Comparison of ENCODE assay signal across 24 cellular contexts in the genomic region with DNA sequence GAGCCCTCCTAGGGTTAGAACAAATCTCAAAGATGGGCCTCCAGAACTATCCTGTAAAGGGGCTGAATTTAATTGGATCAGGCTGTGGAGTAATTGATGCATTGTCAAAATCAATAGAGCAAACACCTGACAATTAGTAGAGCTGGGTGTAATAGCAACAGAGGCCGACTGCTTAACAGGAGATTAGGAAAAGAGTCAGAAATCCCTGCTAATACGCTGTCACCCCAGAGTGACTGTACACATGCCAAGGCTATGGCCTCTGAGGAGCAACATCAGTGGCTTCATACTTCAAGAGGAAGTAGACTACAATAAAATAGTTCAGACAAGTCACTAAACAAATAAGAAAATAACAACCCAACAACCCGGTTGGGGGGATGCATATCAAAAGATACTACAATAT. TPM values are rescaled to one million over a fixed set of nuclear protein-coding genes. Genes with fewer than 3 reads are reported as not detected.
DNase-seq lines count a peak whose midpoint lies in the region.
"Had no signal": no experiment of that assay in that cellular context is flagged by ENCODE, and none has a peak within 500 bp of the region (broad histone marks: within the 10 kb centered on the region; RNA-seq: fewer than 3 reads in every experiment).

No MANE protein-coding gene starts in this region.

- H3K27me3 ChIP-seq in mesendoderm (ENCODE audit: insufficient read depth, low read length, poor library complexity) (no peaks in the 10 kb centered on the region), Karpas-422 (ENCODE audit: low read length) (no peaks in the 10 kb centered on the region), neuronal stem cell (ENCODE audit: control insufficient read depth in 3 of 3, insufficient read depth in 3 of 3, low read depth in 1 of 3, low read length in 3 of 3) (no peaks in the 10 kb centered on the region)
- H3K27me3 ChIP-seq: BLaER1, SJSA1 had no signal

- no peak overlapping the region for H3K14ac ChIP-seq in neuronal stem cell (ENCODE audit: low read length)

- H3K4me3 ChIP-seq in mesendoderm (ENCODE audit: low read length) (no peak overlapping the region), Karpas-422 (ENCODE audit: low read length) (no peak overlapping the region), neuronal stem cell (ENCODE audit: low read length in 2 of 2) (no peak overlapping the region)
- H3K4me3 ChIP-seq: BLaER1, SJSA1 had no signal

- no peak overlapping the region for H3K56ac ChIP-seq in mesendoderm (ENCODE audit: low read length)

- H3K9ac ChIP-seq in mesendoderm (ENCODE audit: low read length) (no peak overlapping the region), Karpas-422 (ENCODE audit: low read length) (no peak overlapping the region), neuronal stem cell (ENCODE audit: low read depth, low read length, poor library complexity) (no peak overlapping the region)
- H3K9ac ChIP-seq: BLaER1 had no signal

- H2AFZ ChIP-seq in Karpas-422 (ENCODE audit: low read length) (no peak overlapping the region), neuronal stem cell (ENCODE audit: low read length) (no peak overlapping the region)

- no peak overlapping the region for H4K91ac ChIP-seq in neuronal stem cell (ENCODE audit: low read depth, low read length, poor library complexity)

- no peak overlapping the region for H3K4ac ChIP-seq in mesendoderm (ENCODE audit: low read depth, low read length)
- no peak overlapping the region for H3K4ac ChIP-seq in neuronal stem cell (ENCODE audit: low read length)

- H3K23ac ChIP-seq in mesendoderm (ENCODE audit: low read length) = no peak overlapping the region
- no peak overlapping the region for H3K23ac ChIP-seq in neuronal stem cell (ENCODE audit: low read depth, low read length, poor library complexity)

- no peak overlapping the region for H2BK15ac ChIP-seq in mesendoderm (replicated peaks; ENCODE audit: low read depth)
- H2BK15ac ChIP-seq in neuronal stem cell (ENCODE audit: low read length) = no peak overlapping the region

- H2AK5ac ChIP-seq in mesendoderm (ENCODE audit: low read length) = no peak overlapping the region
- no peak overlapping the region for H2AK5ac ChIP-seq in neuronal stem cell (ENCODE audit: low read depth, low read length)

- H3K79me2 ChIP-seq in mesendoderm (ENCODE audit: control insufficient read depth, insufficient read depth, low read length) (no peaks in the 10 kb centered on the region), Karpas-422 (ENCODE audit: low read length) (no peaks in the 10 kb centered on the region)

- H3K36me3 ChIP-seq in mesendoderm (ENCODE audit: control insufficient read depth, insufficient read depth, low read length) (no peaks in the 10 kb centered on the region), Karpas-422 (ENCODE audit: insufficient read depth, low read length) (no peaks in the 10 kb centered on the region), neuronal stem cell (replicated peaks in 1 of 2; ENCODE audit: control insufficient read depth in 2 of 2, insufficient read depth in 2 of 2, low read length in 2 of 2) (no peaks in the 10 kb centered on the region)

- DNase-seq in D341Med (ENCODE audit: low spot score) (peak; percentile 60), NCI-H146 treated with DMSO at 0.1 percent for 48 hours (lab: John Stamatoyannopoulos, UW; ENCODE audit: unreplicated experiment) (peak; percentile 25), dermis blood vessel endothelial cell (peak; percentile 35), mesendoderm (no peak), Karpas-422 (no peak), COLO829 (ENCODE audit: low spot score) (no peak), neuronal stem cell (ENCODE audit: low spot score) (no peak), glomerular visceral epithelial cell (ENCODE audit: extremely low spot score) (no peak)
- DNase-seq: CD4-positive, CD25-positive, alpha-beta regulatory T cell; DMS 273 treated with DMSO at 0.1 percent for 48 hours; DND-41; NCI-H1092 treated with DMSO at 0.1 percent for 48 hours; NCI-H1436; NCI-H1930; NCI-H2107; NCI-H446; NCI-H524 treated with DMSO at 0.1 percent for 48 hours; NCI-H774; Right ventricle myocardium superior; RPMI8226 had no signal

- H4K8ac ChIP-seq in mesendoderm (ENCODE audit: low read depth, low read length) (peak overlapping the region; percentile 56), neuronal stem cell (ENCODE audit: low read depth, low read length) (no peak overlapping the region)

- H3K27ac ChIP-seq in mesendoderm (ENCODE audit: low read depth, low read length) = no peak overlapping the region
- H3K27ac ChIP-seq in Karpas-422 (ENCODE audit: low read length) = no peak overlapping the region
- H3K27ac ChIP-seq in neuronal stem cell (replicated peaks; ENCODE audit: low read length) = no peak overlapping the region
- H3K27ac ChIP-seq: BLaER1 had no signal

- H3K9me2 ChIP-seq in Karpas-422 (replicated peaks; ENCODE audit: insufficient read depth, low read length) = no peaks in the 10 kb centered on the region

- H3K9me3 ChIP-seq in Karpas-422 (ENCODE audit: low read length) = no peaks in the 10 kb centered on the region
- H3K9me3 ChIP-seq in neuronal stem cell (replicated peaks in 1 of 2; ENCODE audit: control insufficient read depth in 2 of 2, insufficient read depth in 1 of 2, low read depth in 1 of 2, low read length in 2 of 2) = no peaks in the 10 kb centered on the region
- H3K9me3 ChIP-seq: BLaER1, SJSA1 had no signal

- no peak overlapping the region for H4K5ac ChIP-seq in mesendoderm (ENCODE audit: low read length)

- H3K79me1 ChIP-seq in mesendoderm (ENCODE audit: low read length) (no peaks in the 10 kb centered on the region), neuronal stem cell (ENCODE audit: low read depth, low read length) (no peaks in the 10 kb centered on the region)

- H3K4me1 ChIP-seq in mesendoderm (ENCODE audit: control insufficient read depth, low read depth, low read length) (no peaks in the 10 kb centered on the region), Karpas-422 (ENCODE audit: low read length) (no peaks in the 10 kb centered on the region), neuronal stem cell (ENCODE audit: control insufficient read depth in 2 of 2, insufficient read depth in 1 of 2, low read depth in 1 of 2, low read length in 2 of 2) (no peaks in the 10 kb centered on the region)
- H3K4me1 ChIP-seq: BLaER1 had no signal

- WGBS in mesendoderm (ENCODE audit: extremely low coverage, insufficient coverage, low lambda C conversion rate) = no CpG with 5 or more reads among the region's 3 CpGs
- WGBS in neuronal stem cell (ENCODE audit: extremely low coverage in 2 of 2, insufficient read length in 2 of 2, insufficient replicate concordance in 1 of 2), 2 donors = no CpG with 5 or more reads among the region's 3 CpGs

- H2BK5ac ChIP-seq in mesendoderm (ENCODE audit: low read length) (no peak overlapping the region), neuronal stem cell (ENCODE audit: low read length) (no peak overlapping the region)

- no peaks in the 10 kb centered on the region for H4K20me1 ChIP-seq in Karpas-422 (ENCODE audit: insufficient read depth, low read depth, low read length)
- H4K20me1 ChIP-seq: BLaER1 had no signal

- no peak overlapping the region for H2BK12ac ChIP-seq in neuronal stem cell (ENCODE audit: low read length)

- H3K4me2 ChIP-seq in mesendoderm (ENCODE audit: low read length) (no peak overlapping the region), Karpas-422 (ENCODE audit: low read depth, low read length, poor library complexity, severe bottlenecking) (no peak overlapping the region), neuronal stem cell (ENCODE audit: insufficient read depth, low read length, poor library complexity, severe bottlenecking) (no peak overlapping the region)
- H3K4me2 ChIP-seq: BLaER1 had no signal

- H3K18ac ChIP-seq in mesendoderm (ENCODE audit: low read length) = no peak overlapping the region
- no peak overlapping the region for H3K18ac ChIP-seq in neuronal stem cell (ENCODE audit: low read length)

- H2BK120ac ChIP-seq in mesendoderm (ENCODE audit: low read depth, low read length) (no peak overlapping the region), neuronal stem cell (ENCODE audit: low read depth, low read length) (no peak overlapping the region)

RNA-seq across cellular contexts. Expression of a gene that starts 18.7 kb away (rescaled TPM):
- total RNA-seq in dermis blood vessel endothelial cell = 44.3 and 61.9 TPM in 2 replicates
- polyA plus RNA-seq in mesendoderm (2013, experiment 1 of 2) = 23.5 TPM
- 22.5 TPM for polyA plus RNA-seq in mesendoderm (2013, experiment 2 of 2)
- total RNA-seq in Karpas-422 (2014; rRNA removed; shearing (Covaris generic); ENCODE audit: low replicate concordance) = 16.3 and 22.0 TPM in 2 replicates
- polyA plus RNA-seq in neuronal stem cell (2013, experiment 1 of 2) = 11.4 TPM
- 11.3 TPM for polyA plus RNA-seq in neuronal stem cell (2013, experiment 2 of 2)

RNA-seq across cellular contexts. Expression of a gene that starts 31.2 kb away (rescaled TPM):
- 14.8 and 16.5 TPM in 2 replicates for total RNA-seq in dermis blood vessel endothelial cell
- 1.6 TPM for polyA plus RNA-seq in mesendoderm (2013, experiment 1 of 2)
- polyA plus RNA-seq in mesendoderm (2013, experiment 2 of 2) = 1.5 TPM
- 18.4 and 51.6 TPM in 2 replicates for total RNA-seq in Karpas-422 (2014; rRNA removed; shearing (Covaris generic); ENCODE audit: low replicate concordance)
- 16.0 TPM for polyA plus RNA-seq in neuronal stem cell (2013, experiment 1 of 2)
- polyA plus RNA-seq in neuronal stem cell (2013, experiment 2 of 2) = 16.3 TPM

RNA-seq across cellular contexts. Expression of a gene that starts 52.5 kb away (rescaled TPM):
- total RNA-seq in dermis blood vessel endothelial cell = not detected in 2 replicates
- polyA plus RNA-seq in mesendoderm (2013, experiment 1 of 2) = 0.10 TPM
- not detected for polyA plus RNA-seq in mesendoderm (2013, experiment 2 of 2)
- not detected in 2 replicates for total RNA-seq in Karpas-422 (2014; rRNA removed; shearing (Covaris generic); ENCODE audit: low replicate concordance)
- polyA plus RNA-seq in neuronal stem cell (2013, experiment 1 of 2) = not detected
- polyA plus RNA-seq in neuronal stem cell (2013, experiment 2 of 2) = not detected
- total RNA-seq: A172; CD4-positive, CD25-positive, alpha-beta regulatory T cell; HT-29; Right ventricle myocardium superior had no signal
- polyA plus RNA-seq: CD4-positive, CD25-positive, alpha-beta regulatory T cell had no signal

RNA-seq across cellular contexts. Expression of a gene that starts 55.0 kb away (rescaled TPM):
- 234 and 264 TPM in 2 replicates for total RNA-seq in dermis blood vessel endothelial cell
- 2.1 TPM for polyA plus RNA-seq in mesendoderm (2013, experiment 1 of 2)
- polyA plus RNA-seq in mesendoderm (2013, experiment 2 of 2) = 1.8 TPM
- 1.6 TPM in 1 of 2 replicates, not detected in the other for total RNA-seq in Karpas-422 (2014; rRNA removed; shearing (Covaris generic); ENCODE audit: low replicate concordance)
- 0.29 TPM for polyA plus RNA-seq in neuronal stem cell (2013, experiment 1 of 2)
- 0.19 TPM for polyA plus RNA-seq in neuronal stem cell (2013, experiment 2 of 2)
- total RNA-seq: CD4-positive, CD25-positive, alpha-beta regulatory T cell had no signal

Comparison
In these comparisons a context has a peak if more than half of its experiments do, and no peak if none do; other contexts are left out.
1. DNase-seq: peak in D341Med (single experiment), NCI-H146 treated with DMSO at 0.1 percent for 48 hours (single experiment) and dermis blood vessel endothelial cell (single experiment); none in mesendoderm (single experiment), Karpas-422 (single experiment), COLO829 (single experiment), neuronal stem cell (single experiment) and glomerular visceral epithelial cell (single experiment).